Comparison of ENCODE assay signal across 13 cellular contexts in the genomic region with DNA sequence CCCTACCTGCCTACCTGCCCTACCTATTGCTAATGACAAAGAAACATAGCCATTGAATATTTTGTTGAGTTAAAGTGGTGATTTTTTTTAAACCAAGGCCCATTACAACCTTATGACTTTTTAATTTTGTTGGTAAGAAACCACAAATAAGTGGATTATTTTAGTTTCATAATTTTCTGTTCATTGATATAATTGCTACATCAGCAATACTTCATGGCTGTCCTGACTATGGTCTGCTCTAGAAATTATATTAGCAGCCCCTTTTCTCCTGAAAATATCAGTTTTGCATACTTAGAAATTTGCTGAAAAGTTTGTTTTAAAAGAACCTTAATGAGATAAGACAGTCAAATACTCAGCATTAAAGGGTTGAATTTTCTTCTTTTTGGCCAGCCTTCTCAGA.
A peak's percentile ranks its signal among the peaks of the same experiment; 100 is the strongest.
DNase-seq lines count a peak whose midpoint lies in the region; ATAC-seq lines count a peak whose summit lies in the region.
"Had no signal": no experiment of that assay in that cellular context is flagged by ENCODE, and none has a peak within 500 bp of the region (broad histone marks: within the 10 kb centered on the region; RNA-seq: fewer than 3 reads in every experiment).

No MANE protein-coding gene starts in this region.

- POLR2A ChIA-PET in activated naive CD8-positive, alpha-beta T cell treated with anti-CD3 and anti-CD28 coated beads, Interleukin-2, amount 10 ng/mL, durations not matched to agents 7 days and 5 days (lab: Charles Lee): no interaction called here

- H3K4me3 Mint-ChIP-seq in activated naive CD4-positive, alpha-beta T cell treated with anti-CD3 and anti-CD28 coated beads, Interleukin-2, amount 10 ng/mL, durations not matched to agents 7 days and 5 days: no peak overlapping the region
- no peak overlapping the region for H3K4me3 Mint-ChIP-seq in activated naive CD8-positive, alpha-beta T cell treated with anti-CD3 and anti-CD28 coated beads, Interleukin-2, amount 10 ng/mL, durations not matched to agents 7 days and 5 days
- H3K4me3 Mint-ChIP-seq in stimulated activated effector memory CD8-positive, alpha-beta T cell treated with anti-CD3 and anti-CD28 coated beads, Interleukin-12 subunit alpha, Interleukin-12 subunit beta, amount 100 ng/mL, for 72 hours: peak overlapping the region; percentile 5
- H3K4me3 Mint-ChIP-seq: dendritic cell treated with granulocyte-macrophage colony-stimulating factor and Interleukin-4, amounts not matched to agents 40 ng/mL and 50 ng/mL, for 4 days had no signal

- ATAC-seq in HG03045 (IDR thresholded peaks at IDR 0.05; ENCODE audit: unreplicated experiment): peak; percentile 5
- ATAC-seq in activated naive CD8-positive, alpha-beta T cell treated with anti-CD3 and anti-CD28 coated beads, Interleukin-2, amount 10 ng/mL, durations not matched to agents 7 days and 5 days (ENCODE audit: low read depth): no peak
- ATAC-seq in stimulated activated effector memory CD8-positive, alpha-beta T cell treated with anti-CD3 and anti-CD28 coated beads, Interleukin-12 subunit alpha, Interleukin-12 subunit beta, amount 100 ng/mL, for 72 hours: no peak

- no peaks in the 10 kb centered on the region for H3K27me3 Mint-ChIP-seq in activated naive CD4-positive, alpha-beta T cell treated with anti-CD3 and anti-CD28 coated beads, Interleukin-2, amount 10 ng/mL, durations not matched to agents 7 days and 5 days
- no peaks in the 10 kb centered on the region for H3K27me3 Mint-ChIP-seq in activated naive CD8-positive, alpha-beta T cell treated with anti-CD3 and anti-CD28 coated beads, Interleukin-2, amount 10 ng/mL, durations not matched to agents 7 days and 5 days
- H3K27me3 Mint-ChIP-seq: dendritic cell treated with granulocyte-macrophage colony-stimulating factor and Interleukin-4, amounts not matched to agents 40 ng/mL and 50 ng/mL, for 4 days had no signal

- CTCF ChIA-PET in activated naive CD4-positive, alpha-beta T cell treated with anti-CD3 and anti-CD28 coated beads, Interleukin-2, amount 10 ng/mL, durations not matched to agents 7 days and 5 days (lab: Charles Lee): interaction anchor here (0.9 kb wide), 1 partner anchor 20 kb away, joined by 4 read pairs; no protein-coding TSS in a partner anchor

- no peak for DNase-seq in activated naive CD4-positive, alpha-beta T cell treated with anti-CD3 and anti-CD28 coated beads, Interleukin-2, amount 10 ng/mL, durations not matched to agents 7 days and 5 days
- no peak for DNase-seq in activated naive CD4-positive, alpha-beta T cell treated with Interleukin-2 at 50 U/mL for 16 hours
- no peak for DNase-seq in activated naive CD8-positive, alpha-beta T cell treated with anti-CD3 and anti-CD28 coated beads, Interleukin-2, amount 10 ng/mL, durations not matched to agents 7 days and 5 days
- DNase-seq in stimulated activated effector memory CD8-positive, alpha-beta T cell treated with anti-CD3 and anti-CD28 coated beads, Interleukin-12 subunit alpha, Interleukin-12 subunit beta, amount 100 ng/mL, for 72 hours (ENCODE audit: low spot score in 2 of 2): no peak
- DNase-seq in NCI-H774 (lab: John Stamatoyannopoulos, UW) (no peak), dedifferentiated amniotic fluid mesenchymal stem cell (ENCODE audit: extremely low spot score) (no peak)
- no peak for DNase-seq in central memory CD4-positive, alpha-beta T cell
- DNase-seq: MV-4-11, NCI-H2029 treated with DMSO at 0.1 percent for 48 hours, sigmoid colon, T1000 had no signal

- H3K36me3 Mint-ChIP-seq in activated naive CD4-positive, alpha-beta T cell treated with anti-CD3 and anti-CD28 coated beads, Interleukin-2, amount 10 ng/mL, durations not matched to agents 7 days and 5 days: peaks cover 58% of the 10 kb centered on the region
- peaks cover 65% of the 10 kb centered on the region for H3K36me3 Mint-ChIP-seq in activated naive CD8-positive, alpha-beta T cell treated with anti-CD3 and anti-CD28 coated beads, Interleukin-2, amount 10 ng/mL, durations not matched to agents 7 days and 5 days
- peaks cover 56% of the 10 kb centered on the region for H3K36me3 Mint-ChIP-seq in stimulated activated effector memory CD8-positive, alpha-beta T cell treated with anti-CD3 and anti-CD28 coated beads, Interleukin-12 subunit alpha, Interleukin-12 subunit beta, amount 100 ng/mL, for 72 hours

- peaks cover 21% of the 10 kb centered on the region for H3K9me3 Mint-ChIP-seq in activated naive CD4-positive, alpha-beta T cell treated with anti-CD3 and anti-CD28 coated beads, Interleukin-2, amount 10 ng/mL, durations not matched to agents 7 days and 5 days
- H3K9me3 Mint-ChIP-seq in activated naive CD8-positive, alpha-beta T cell treated with anti-CD3 and anti-CD28 coated beads, Interleukin-2, amount 10 ng/mL, durations not matched to agents 7 days and 5 days: peaks cover 8% of the 10 kb centered on the region
- H3K9me3 Mint-ChIP-seq in stimulated activated effector memory CD8-positive, alpha-beta T cell treated with anti-CD3 and anti-CD28 coated beads, Interleukin-12 subunit alpha, Interleukin-12 subunit beta, amount 100 ng/mL, for 72 hours: peaks cover 11% of the 10 kb centered on the region
- H3K9me3 Mint-ChIP-seq: dendritic cell treated with granulocyte-macrophage colony-stimulating factor and Interleukin-4, amounts not matched to agents 40 ng/mL and 50 ng/mL, for 4 days had no signal

- peak overlapping the region; percentile 82 for H3K27ac Mint-ChIP-seq in activated naive CD4-positive, alpha-beta T cell treated with anti-CD3 and anti-CD28 coated beads, Interleukin-2, amount 10 ng/mL, durations not matched to agents 7 days and 5 days
- peak overlapping the region; percentile 40 for H3K27ac Mint-ChIP-seq in activated naive CD8-positive, alpha-beta T cell treated with anti-CD3 and anti-CD28 coated beads, Interleukin-2, amount 10 ng/mL, durations not matched to agents 7 days and 5 days
- peak overlapping the region; percentile 35 for H3K27ac Mint-ChIP-seq in stimulated activated effector memory CD8-positive, alpha-beta T cell treated with anti-CD3 and anti-CD28 coated beads, Interleukin-12 subunit alpha, Interleukin-12 subunit beta, amount 100 ng/mL, for 72 hours
- H3K27ac Mint-ChIP-seq: dendritic cell treated with granulocyte-macrophage colony-stimulating factor and Interleukin-4, amounts not matched to agents 40 ng/mL and 50 ng/mL, for 4 days had no signal

- peaks cover 66% of the 10 kb centered on the region for H3K4me1 Mint-ChIP-seq in activated naive CD4-positive, alpha-beta T cell treated with anti-CD3 and anti-CD28 coated beads, Interleukin-2, amount 10 ng/mL, durations not matched to agents 7 days and 5 days
- H3K4me1 Mint-ChIP-seq in activated naive CD8-positive, alpha-beta T cell treated with anti-CD3 and anti-CD28 coated beads, Interleukin-2, amount 10 ng/mL, durations not matched to agents 7 days and 5 days: peaks cover 30% of the 10 kb centered on the region
- peaks cover 37% of the 10 kb centered on the region for H3K4me1 Mint-ChIP-seq in stimulated activated effector memory CD8-positive, alpha-beta T cell treated with anti-CD3 and anti-CD28 coated beads, Interleukin-12 subunit alpha, Interleukin-12 subunit beta, amount 100 ng/mL, for 72 hours
